Comparison of ENCODE assay signal across 14 cellular contexts in genomic region chr11:62125881-62126280, GRCh38. TPM values are rescaled to one million over a fixed set of nuclear protein-coding genes. Genes with fewer than 3 reads are reported as not detected.
DNase-seq lines count a peak whose midpoint lies in the region; ATAC-seq, FAIRE-seq and TF ChIP-seq lines count a peak whose summit lies in the region.
"Had no signal": no experiment of that assay in that cellular context is flagged by ENCODE, and none has a peak within 500 bp of the region (broad histone marks: within the 10 kb centered on the region; RNA-seq: fewer than 3 reads in every experiment).

No MANE protein-coding gene starts in this region.

- no peaks in the 10 kb centered on the region for H3K9me3 ChIP-seq in H1 (ENCODE audit: insufficient read depth in 2 of 2, low read depth in 1 of 2, low read length in 1 of 2)
- H3K9me3 ChIP-seq in skeletal muscle satellite cell (replicated peaks; ENCODE audit: low read length) = no peaks in the 10 kb centered on the region
- H3K9me3 ChIP-seq: transverse colon had no signal

- H3K79me1 ChIP-seq in H1 (ENCODE audit: low read depth, low read length) = peaks cover 29% of the 10 kb centered on the region

- in situ Hi-C loops in GM13977 (cut with MboI; ENCODE audit: low pct_unique_long_range_greater_than_20kb, low sequenced_read_pairs, unreplicated experiment) = no loop called here

- no peak for TF ChIP-seq CTCF in H1 (IDR thresholded peaks at IDR 0.05; ENCODE audit: control extremely low read depth in 1 of 3, insufficient read depth in 1 of 3, low read depth in 1 of 3, low read length in 3 of 3)
- TF ChIP-seq CTCF in GM13977 (IDR thresholded peaks at IDR 0.05; ENCODE audit: extremely low read depth, insufficient read depth, missing control alignments) = no peak

- no peak overlapping the region for H2BK120ac ChIP-seq in H1 (replicated peaks; ENCODE audit: low read depth, low read length)

- H3K23ac ChIP-seq in H1 (ENCODE audit: insufficient read length) = no peak overlapping the region

- H3K4me2 ChIP-seq in H1 (ENCODE audit: insufficient read depth in 1 of 2, low read depth in 2 of 2, low read length in 2 of 2) (peak overlapping the region; percentile 89 to 95; a peak in 3 of 4 replicates), skeletal muscle satellite cell (ENCODE audit: low read length) (peak overlapping the region; percentile 90)

- H2BK15ac ChIP-seq in H1 (ENCODE audit: low read length) = no peak overlapping the region

- no peak for DNase-seq in activated T-cell treated with anti-CD3 and anti-CD28 coated beads, Interleukin-2, amount 50 U/mL, for 72 hours
- DNase-seq in activated T-cell treated with anti-CD3 and anti-CD28 coated beads, Interleukin-2, amount 50 U/mL, for 48 hours = no peak
- peak; percentile 73 to 79 for DNase-seq in NCI-H526 (lab: John Stamatoyannopoulos, UW)
- DNase-seq in H1 (ENCODE audit: low read depth in 1 of 2, low spot score in 2 of 2) = no peak
- no peak for DNase-seq in GM13977 (ENCODE audit: low spot score)
- DNase-seq in NCI-H2196 treated with DMSO at 0.1 percent for 48 hours (lab: John Stamatoyannopoulos, UW; ENCODE audit: unreplicated experiment) = no peak
- DNase-seq: C1 segment of cervical spinal cord; Kasumi-1; stimulated activated CD4-positive, alpha-beta T cell treated with anti-CD3 and anti-CD28 coated beads, Interleukin-1b, Interleukin-23, amount 100 ng/mL, for 48 hours; transverse colon had no signal

- no peak for TF ChIP-seq POLR2A in H1 (IDR thresholded peaks at IDR 0.05; ENCODE audit: control extremely low read depth in 1 of 2, low read depth in 2 of 2, low read length in 2 of 2)

- peaks cover 5% of the 10 kb centered on the region for H3K27me3 Mint-ChIP-seq in activated T-cell treated with anti-CD3 and anti-CD28 coated beads, Interleukin-2, amount 50 U/mL, for 72 hours (ENCODE audit: low read depth)
- H3K27me3 Mint-ChIP-seq: memory B cell had no signal

- no peak for FAIRE-seq in H1 (lab: Jason Lieb, UNC)

- H3K27ac Mint-ChIP-seq in activated T-cell treated with anti-CD3 and anti-CD28 coated beads, Interleukin-2, amount 50 U/mL, for 72 hours = no peak overlapping the region
- H3K27ac Mint-ChIP-seq: memory B cell had no signal

- no peak overlapping the region for H3K14ac ChIP-seq in H1 (ENCODE audit: insufficient read length)

- no peak overlapping the region for H4K5ac ChIP-seq in H1 (ENCODE audit: insufficient read length, low read depth, low read length)

- peak overlapping the region; percentile 79 to 86 for H3K4me3 Mint-ChIP-seq in activated T-cell treated with anti-CD3 and anti-CD28 coated beads, Interleukin-2, amount 50 U/mL, for 72 hours

- H3K27ac ChIP-seq in H1 (ENCODE audit: low read depth, low read length) = no peak overlapping the region
- H3K27ac ChIP-seq: epithelial cell of prostate, transverse colon had no signal

- H4K91ac ChIP-seq in H1 (replicated peaks; ENCODE audit: insufficient read length, low read length) = no peak overlapping the region

- no peak for ATAC-seq in activated T-cell treated with anti-CD3 and anti-CD28 coated beads, Interleukin-2, amount 50 U/mL, for 72 hours (replicated peaks in 1 of 2)
- ATAC-seq in HG02588 (IDR thresholded peaks at IDR 0.05; ENCODE audit: unreplicated experiment) = no peak

- no peak overlapping the region for H3K56ac ChIP-seq in H1 (replicated peaks; ENCODE audit: insufficient read length, low read depth, low read length)

- peaks cover 33% of the 10 kb centered on the region for H3K4me1 Mint-ChIP-seq in activated T-cell treated with anti-CD3 and anti-CD28 coated beads, Interleukin-2, amount 50 U/mL, for 72 hours (ENCODE audit: low read depth)

- no peak for TF ChIP-seq EP300 in H1 (IDR thresholded peaks at IDR 0.05; ENCODE audit: borderline replicate concordance in 1 of 2, low read depth in 2 of 2, low read length in 2 of 2)

- 73% methylated on average over 3 of the region's 3 CpGs; no CpG with 5 or more reads in 1 of the 2 experiments for WGBS in H1 (ENCODE audit: extremely low coverage in 1 of 2, insufficient coverage in 1 of 2, insufficient read length in 1 of 2, insufficient replicate concordance in 2 of 2, low coverage in 1 of 2, low lambda C conversion rate in 2 of 2, missing lambda C conversion rate in 1 of 2), 2 experiments

- no peak overlapping the region for H2BK20ac ChIP-seq in H1 (ENCODE audit: low read length)

- no peaks in the 10 kb centered on the region for H3K9me3 Mint-ChIP-seq in activated T-cell treated with anti-CD3 and anti-CD28 coated beads, Interleukin-2, amount 50 U/mL, for 72 hours
- H3K9me3 Mint-ChIP-seq: memory B cell had no signal

- H3K4me1 ChIP-seq in H1 (replicated peaks in 1 of 4; ENCODE audit: control insufficient read depth in 3 of 4, insufficient read depth in 4 of 4, low read length in 3 of 4) (peaks cover 0 to 11% (median 7%) of the 10 kb centered on the region in 4 experiments; a peak in 5 of 7 replicates), skeletal muscle satellite cell (ENCODE audit: control insufficient read depth, insufficient read depth, low read length) (peaks cover 18% of the 10 kb centered on the region)

- peaks cover 34 to 70% of the 10 kb centered on the region in 2 experiments for H3K79me2 ChIP-seq in H1 (ENCODE audit: control insufficient read depth in 1 of 2, insufficient read depth in 2 of 2, low read length in 2 of 2)

- H3K36me3 ChIP-seq in H1 (ENCODE audit: control insufficient read depth in 2 of 4, insufficient read depth in 4 of 4, low read length in 3 of 4) = peaks cover 18 to 29% (median 23%) of the 10 kb centered on the region in 4 experiments
- peaks cover 24% of the 10 kb centered on the region for H3K36me3 ChIP-seq in skeletal muscle satellite cell (ENCODE audit: insufficient read depth, low read length)

- H2AFZ ChIP-seq in H1 (ENCODE audit: low read length) = no peak overlapping the region

- H2BK12ac ChIP-seq in H1 (ENCODE audit: low read depth, low read length) = no peak overlapping the region

- H3K9ac ChIP-seq in H1 (replicated peaks in 1 of 4; ENCODE audit: extremely low read depth in 1 of 4, low read depth in 3 of 4, low read length in 3 of 4) = no peak overlapping the region
- H3K9ac ChIP-seq in skeletal muscle satellite cell (ENCODE audit: low read depth, low read length) = no peak overlapping the region

- H3K27me3 ChIP-seq in H1 (replicated peaks in 1 of 4; ENCODE audit: control insufficient read depth in 3 of 4, extremely low read depth in 1 of 4, insufficient read depth in 3 of 4, low read length in 3 of 4) = no peaks in the 10 kb centered on the region
- H3K27me3 ChIP-seq in skeletal muscle satellite cell (ENCODE audit: control insufficient read depth, insufficient read depth, low read length) = no peaks in the 10 kb centered on the region
- H3K27me3 ChIP-seq: transverse colon had no signal

- CTCF ChIA-PET in H1 (lab: Charles Lee; ENCODE audit: partially characterized antibody) = interaction anchor here (0.8 to 0.9 kb wide), 3 partner anchors 9 to 228 kb away, joined by 3 read pairs; no protein-coding TSS in a partner anchor

- H3K36me3 Mint-ChIP-seq in activated T-cell treated with anti-CD3 and anti-CD28 coated beads, Interleukin-2, amount 50 U/mL, for 72 hours (ENCODE audit: insufficient read depth in 2 of 2) = peaks cover 6 to 27% of the 10 kb centered on the region in 2 donors

- H3K4me3 ChIP-seq in H1 (ENCODE audit: extremely low read depth in 1 of 4, insufficient read depth in 2 of 4, low read depth in 3 of 4, low read length in 4 of 4) (no peak overlapping the region), skeletal muscle satellite cell (ENCODE audit: low read length) (peak overlapping the region; percentile 93)

- H2BK5ac ChIP-seq in H1 (ENCODE audit: low read depth, low read length) = no peak overlapping the region

- POLR2A ChIA-PET in H1 (lab: Charles Lee; ENCODE audit: partially characterized antibody) = no interaction called here

- no peak overlapping the region for H3K18ac ChIP-seq in H1 (ENCODE audit: extremely low read depth, low read length)

- no peak overlapping the region for H2AK5ac ChIP-seq in H1 (ENCODE audit: low read depth, low read length)

- H4K20me1 ChIP-seq in H1 (replicated peaks in 1 of 2; ENCODE audit: control insufficient read depth in 1 of 2, insufficient read depth in 2 of 2, low read length in 2 of 2) = peaks cover 27 to 32% of the 10 kb centered on the region in 2 experiments

- no peak for TF ChIP-seq RAD21 in H1 (IDR thresholded peaks at IDR 0.05 in 1 of 2, conservative IDR thresholded peaks at IDR 0.05 in 1 of 2; ENCODE audit: low read depth in 2 of 2, low read length in 2 of 2)

- H4K8ac ChIP-seq in H1 (ENCODE audit: extremely low read depth, insufficient read depth, low read length) = no peak overlapping the region

- H3K4ac ChIP-seq in H1 (replicated peaks; ENCODE audit: insufficient read length, low read depth, low read length) = no peak overlapping the region

- peaks cover 9% of the 10 kb centered on the region for H3K23me2 ChIP-seq in H1 (ENCODE audit: low read depth, low read length)

TF ChIP-seq in H1, 55 proteins besides CTCF, POLR2A, EP300 and RAD21 (continues in another document):
- no peak for TF ChIP-seq GABPA (IDR thresholded peaks at IDR 0.05; ENCODE audit: borderline replicate concordance, insufficient read depth, low read length)
- no peak for TF ChIP-seq SIX5 (IDR thresholded peaks at IDR 0.05; ENCODE audit: low read depth, low read length)
- TF ChIP-seq NRF1 (IDR thresholded peaks at IDR 0.05; ENCODE audit: low read depth, low read length) = no peak
- no peak for TF ChIP-seq JUND (IDR thresholded peaks at IDR 0.05; ENCODE audit: low read length)
- no peak for TF ChIP-seq SP1 (IDR thresholded peaks at IDR 0.05; ENCODE audit: low read depth, low read length)
- no peak for TF ChIP-seq USF2 (IDR thresholded peaks at IDR 0.05; ENCODE audit: low read length)
- TF ChIP-seq TBP (IDR thresholded peaks at IDR 0.05; ENCODE audit: low read depth, low read length) = no peak

RNA-seq across cellular contexts. Expression of gene INCENP, which starts 2.1 kb away (rescaled TPM):
- total RNA-seq in activated T-cell treated with anti-CD3 and anti-CD28 coated beads, Interleukin-2, amount 50 U/mL, for 72 hours = 100 to 1,000 TPM; 129 to 161 TPM
- 132 TPM in 2 replicates for total RNA-seq in H1 (2021; fragmentation: NEBNext Ultra II Directional; extraction: Animal tissue kit (Norgen Biotek cat#: 25700))
- polyA plus RNA-seq in H1 (2011; rRNA removed) = 25.4 and 47.9 TPM in 2 replicates
- polyA plus RNA-seq in H1 (2011; cell fraction: cytosol; rRNA removed) = 34.6 TPM
- 114 TPM for polyA plus RNA-seq in H1 (2011; cell fraction: nucleus; rRNA removed)
- 42.2 to 60.3 TPM (median 55.6 TPM) in 4 replicates for polyA plus RNA-seq in H1 (2012, experiment 1 of 2)
- 22.5 TPM for polyA plus RNA-seq in H1 (2012, experiment 2 of 2)
- 40.1 TPM for polyA plus RNA-seq in H1 (2013, experiment 1 of 2)
- polyA plus RNA-seq in H1 (2013, experiment 2 of 2) = 37.8 TPM
- polyA minus RNA-seq in H1 (2011; rRNA and poly(A)+ RNA removed) = 39.7 and 43.3 TPM in 2 replicates
- polyA minus RNA-seq in H1 (2011; cell fraction: cytosol; rRNA and poly(A)+ RNA removed) = 69.2 TPM
- 66.6 TPM for polyA minus RNA-seq in H1 (2011; cell fraction: nucleus; rRNA and poly(A)+ RNA removed)
- 27.6 and 37.6 TPM in 2 replicates for total RNA-seq in skeletal muscle satellite cell (2012; rRNA removed)

Comparison
In these comparisons a context has a peak if more than half of its experiments do, and no peak if none do; other contexts are left out.
1. DNase-seq: peak in NCI-H526 (2 of 2); none in activated T-cell treated with anti-CD3 and anti-CD28 coated beads, Interleukin-2, amount 50 U/mL, for 72 hours (0 of 2), activated T-cell treated with anti-CD3 and anti-CD28 coated beads, Interleukin-2, amount 50 U/mL, for 48 hours (0 of 2), H1 (0 of 2), GM13977 (single experiment) and NCI-H2196 treated with DMSO at 0.1 percent for 48 hours (single experiment).